ENCODE assay signal across 8 cellular contexts in genomic region chr3:194577985-194578905, GRCh38. TPM values are rescaled to one million over a fixed set of nuclear protein-coding genes. Genes with fewer than 3 reads are reported as not detected.
DNase-seq lines count a peak whose midpoint lies in the region; ATAC-seq, FAIRE-seq and TF ChIP-seq lines count a peak whose summit lies in the region.

No MANE protein-coding gene starts in this region.

- H3K4me2 ChIP-seq in astrocyte (ENCODE audit: low read length) (peak overlapping the region; percentile 33), mesendoderm (ENCODE audit: low read length) (no peak overlapping the region)

- peaks cover 22% of the 10 kb centered on the region for H3K4me1 Mint-ChIP-seq in astrocyte (ENCODE audit: low read depth, unreplicated experiment)

- no peaks in the 10 kb centered on the region for H4K20me1 ChIP-seq in astrocyte (ENCODE audit: insufficient read depth, low read length)

- no peak for TF ChIP-seq CTCF in astrocyte (IDR thresholded peaks at IDR 0.05; ENCODE audit: insufficient read depth, low read depth, low read length)

- no peak overlapping the region for H3K23ac ChIP-seq in mesendoderm (ENCODE audit: low read length)

- H3K4me3 ChIP-seq in ACC112 (ENCODE audit: low read depth, low read length) (peak overlapping the region; percentile 30; the same call in 1 of the 2 replicates), astrocyte (ENCODE audit: insufficient read depth, low read depth, low read length) (no peak overlapping the region), mesendoderm (ENCODE audit: low read length) (no peak overlapping the region)
- H3K4me3 ChIP-seq in effector memory CD4-positive, alpha-beta T cell (ENCODE audit: insufficient read depth, low read depth, low read length, poor library complexity, severe bottlenecking), result no peak overlapping the region

- H3K79me1 ChIP-seq in mesendoderm (ENCODE audit: low read length), result no peaks in the 10 kb centered on the region

- H3K79me2 ChIP-seq in ACC112 (ENCODE audit: control insufficient read depth, insufficient read depth, low read length, unreplicated experiment) (no peaks in the 10 kb centered on the region), astrocyte (ENCODE audit: insufficient read depth, low read length) (no peaks in the 10 kb centered on the region), mesendoderm (ENCODE audit: control insufficient read depth, insufficient read depth, low read length) (no peaks in the 10 kb centered on the region)

- peak overlapping the region; percentile 81 for H3K27ac Mint-ChIP-seq in astrocyte (ENCODE audit: unreplicated experiment)

- no peak overlapping the region for H2BK120ac ChIP-seq in mesendoderm (ENCODE audit: low read depth, low read length)

- H3K4me3 Mint-ChIP-seq in astrocyte (ENCODE audit: unreplicated experiment), result no peak overlapping the region

- ATAC-seq in GM19455 (IDR thresholded peaks at IDR 0.05; ENCODE audit: unreplicated experiment), result no peak
- no peak for ATAC-seq in GM21447 (IDR thresholded peaks at IDR 0.05; ENCODE audit: unreplicated experiment)

- no peak overlapping the region for H3K4ac ChIP-seq in mesendoderm (ENCODE audit: low read depth, low read length)

- H2BK15ac ChIP-seq in mesendoderm (replicated peaks; ENCODE audit: low read depth), result no peak overlapping the region

- H3K9ac ChIP-seq in astrocyte (ENCODE audit: low read length) (peak overlapping the region; percentile 70), mesendoderm (ENCODE audit: low read length) (no peak overlapping the region)

- H3K4me1 ChIP-seq in ACC112 (ENCODE audit: control insufficient read depth, insufficient read depth, low read length, unreplicated experiment) (peaks cover 53% of the 10 kb centered on the region), astrocyte (ENCODE audit: insufficient read depth, low read length) (peaks cover 43% of the 10 kb centered on the region), mesendoderm (ENCODE audit: control insufficient read depth, low read depth, low read length) (no peaks in the 10 kb centered on the region)
- H3K4me1 ChIP-seq in effector memory CD4-positive, alpha-beta T cell (ENCODE audit: control insufficient read depth, insufficient read depth, low read length, poor library complexity, severe bottlenecking), result no peaks in the 10 kb centered on the region

- no peaks in the 10 kb centered on the region for H3K9me3 ChIP-seq in astrocyte (ENCODE audit: insufficient read depth, low read depth, low read length)
- H3K9me3 ChIP-seq in effector memory CD4-positive, alpha-beta T cell (ENCODE audit: control insufficient read depth, low read length), result no peaks in the 10 kb centered on the region

- no peak overlapping the region for H4K8ac ChIP-seq in mesendoderm (ENCODE audit: low read depth, low read length)

- no peak overlapping the region for H4K5ac ChIP-seq in mesendoderm (ENCODE audit: low read length)

- no peaks in the 10 kb centered on the region for H3K36me3 Mint-ChIP-seq in astrocyte (ENCODE audit: low read depth, unreplicated experiment)

- no peaks in the 10 kb centered on the region for H3K27me3 Mint-ChIP-seq in astrocyte (ENCODE audit: low read depth, unreplicated experiment)

- peak overlapping the region; percentile 97 for H3K27ac ChIP-seq in ACC112 (ENCODE audit: low read depth, low read length)
- H3K27ac ChIP-seq in astrocyte (ENCODE audit: low read depth, low read length), result peak overlapping the region; percentile 94
- no peak overlapping the region for H3K27ac ChIP-seq in mesendoderm (ENCODE audit: low read depth, low read length)
- no peak overlapping the region for H3K27ac ChIP-seq in effector memory CD4-positive, alpha-beta T cell (ENCODE audit: insufficient read depth, low read length, poor library complexity, severe bottlenecking)

- peaks cover 2% of the 10 kb centered on the region for H3K9me3 Mint-ChIP-seq in astrocyte (ENCODE audit: unreplicated experiment)

- H2AFZ ChIP-seq in ACC112 (ENCODE audit: low read length, unreplicated experiment), result no peak overlapping the region
- H2AFZ ChIP-seq in astrocyte (ENCODE audit: low read depth, low read length), result no peak overlapping the region

- H3K27me3 ChIP-seq in ACC112 (ENCODE audit: insufficient read depth, low read length), result no peaks in the 10 kb centered on the region
- no peaks in the 10 kb centered on the region for H3K27me3 ChIP-seq in astrocyte (ENCODE audit: insufficient read depth, low read length)
- no peaks in the 10 kb centered on the region for H3K27me3 ChIP-seq in mesendoderm (ENCODE audit: insufficient read depth, low read length, poor library complexity)
- H3K27me3 ChIP-seq in effector memory CD4-positive, alpha-beta T cell (replicated peaks; ENCODE audit: control insufficient read depth, insufficient read depth, low read length, poor library complexity, severe bottlenecking), result peaks cover 5% of the 10 kb centered on the region

- no peak overlapping the region for H2AK5ac ChIP-seq in mesendoderm (ENCODE audit: low read length)

- H3K18ac ChIP-seq in mesendoderm (ENCODE audit: low read length), result no peak overlapping the region

- no peak for FAIRE-seq in astrocyte (lab: Jason Lieb, UNC)

- DNase-seq in LHCN-M2 (ENCODE audit: low read depth), result peak; percentile 90
- peak; percentile 96 for DNase-seq in astrocyte (ENCODE audit: low read depth)
- DNase-seq in mesendoderm, result peak; percentile 66
- DNase-seq in DMS153 treated with DMSO at 0.1 percent for 48 hours (lab: John Stamatoyannopoulos, UW; ENCODE audit: unreplicated experiment), result no peak
- DNase-seq in effector memory CD4-positive, alpha-beta T cell, result no peak

- no peak overlapping the region for H2BK5ac ChIP-seq in mesendoderm (ENCODE audit: low read length)

- no peaks in the 10 kb centered on the region for H3K36me3 ChIP-seq in ACC112 (ENCODE audit: insufficient read depth, low read length)
- no peaks in the 10 kb centered on the region for H3K36me3 ChIP-seq in astrocyte (ENCODE audit: insufficient read depth, low read length)
- H3K36me3 ChIP-seq in mesendoderm (ENCODE audit: control insufficient read depth, insufficient read depth, low read length), result no peaks in the 10 kb centered on the region
- H3K36me3 ChIP-seq in effector memory CD4-positive, alpha-beta T cell (ENCODE audit: control insufficient read depth, insufficient read depth, low read length), result no peaks in the 10 kb centered on the region

- no CpG with 5 or more reads among the region's 9 CpGs for WGBS in mesendoderm (ENCODE audit: extremely low coverage, insufficient coverage, low lambda C conversion rate)

- no peak overlapping the region for H3K56ac ChIP-seq in mesendoderm (ENCODE audit: low read length)

RNA-seq across cellular contexts. Expression of gene TMEM44, which starts 55.0 kb away (rescaled TPM):
- total RNA-seq in LHCN-M2 (2014; rRNA removed) (32.8 and 35.6 TPM in 2 replicates), astrocyte (9.8 and 10.5 TPM in 2 replicates)
- polyA plus RNA-seq in LHCN-M2 (2012), result 28.7 TPM
- polyA plus RNA-seq in mesendoderm (2013, experiment 1 of 2), result 5.0 TPM
- polyA plus RNA-seq in mesendoderm (2013, experiment 2 of 2), result 5.0 TPM

Comparison
In these comparisons a context has a peak if more than half of its experiments do, and no peak if none do; other contexts are left out.
1. H3K27ac ChIP-seq: peak in ACC112 (single experiment) and astrocyte (single experiment); none in mesendoderm (single experiment) and effector memory CD4-positive, alpha-beta T cell (single experiment).
2. DNase-seq: peak in LHCN-M2 (single experiment), astrocyte (single experiment) and mesendoderm (single experiment); none in DMS153 treated with DMSO at 0.1 percent for 48 hours (single experiment) and effector memory CD4-positive, alpha-beta T cell (0 of 3).